8 cellular contexts compared by ENCODE assay signal in genomic region chr7:116588225-116588624, GRCh38.
DNase-seq lines count a peak whose midpoint lies in the region; ATAC-seq and TF ChIP-seq lines count a peak whose summit lies in the region.

No MANE protein-coding gene starts in this region.

- H3K27me3 ChIP-seq in heart right ventricle = peaks cover 0 to 12% (median 0%) of the 10 kb centered on the region in 7 donors

- intact Hi-C loops in heart right ventricle (cut with DNase I) = loop anchor here (1.0 to 10.0 kb wide), 19 partner anchors 53 to 415 kb away; partner anchors contain the start of gene CAV1 (in 6 of the 10)

- no peak overlapping the region for H3K4me3 ChIP-seq in heart right ventricle

- peak; percentile 32 for ATAC-seq in HG02973 (IDR thresholded peaks at IDR 0.05; ENCODE audit: unreplicated experiment)
- peak; percentile 72 for ATAC-seq in SK-N-SH treated with all-trans-retinoic acid at 6 μM for 48 hours
- peak; percentile 18 to 75 (median 58) for ATAC-seq in heart right ventricle

- WGBS in heart right ventricle, 2 donors = 18 to 29% methylated on average over 2 of the region's 2 CpGs

- H3K4me1 ChIP-seq in heart right ventricle = peaks cover 0 to 50% (median 41%) of the 10 kb centered on the region in 9 donors

- DNase-seq in stimulated activated CD8-positive, alpha-beta memory T cell treated with anti-CD3 and anti-CD28 coated beads, Interleukin-15, amount 100 ng/mL, for 48 hours (ENCODE audit: low read depth in 2 of 2) = peak; percentile 9 to 42
- no peak for DNase-seq in stimulated activated CD8-positive, alpha-beta memory T cell treated with anti-CD3 and anti-CD28 coated beads, Interleukin-4, amount 100 ng/mL, for 48 hours
- DNase-seq in heart right ventricle (peak in 1 of 2 donors; percentile 21), NCI-H187 (lab: John Stamatoyannopoulos, UW) (no peak)
- no peak for DNase-seq in stimulated activated naive CD4-positive, alpha-beta T cell (lab: John Stamatoyannopoulos, UW)
- DNase-seq in central memory CD4-positive, alpha-beta T cell = no peak

- H3K27ac ChIP-seq in heart right ventricle = peak overlapping the region in 8 of 10 donors; percentile 37 to 71 (median 50)

- H3K9me3 ChIP-seq in heart right ventricle = no peaks in the 10 kb centered on the region

- no peaks in the 10 kb centered on the region for H3K36me3 ChIP-seq in heart right ventricle

- TF ChIP-seq CTCF in heart right ventricle (IDR thresholded peaks at IDR 0.05) = peak in 1 of 9 donors; percentile 7

TF ChIP-seq in SK-N-SH treated with all-trans-retinoic acid at 6 μM for 48 hours, 23 proteins besides CTCF, POLR2A, EP300 and RAD21:
- no peak for TF ChIP-seq TOX (CRISPR knock-in tag; IDR thresholded peaks at IDR 0.05; ENCODE audit: borderline replicate concordance)
- TF ChIP-seq CREB5 (CRISPR knock-in tag; IDR thresholded peaks at IDR 0.05; ENCODE audit: low read depth) = no peak
- TF ChIP-seq PATZ1 (CRISPR knock-in tag; IDR thresholded peaks at IDR 0.05; ENCODE audit: borderline replicate concordance) = no peak
- no peak for TF ChIP-seq ZFP3 (CRISPR knock-in tag; IDR thresholded peaks at IDR 0.05)
- TF ChIP-seq TCF4 (CRISPR knock-in tag; IDR thresholded peaks at IDR 0.05; ENCODE audit: borderline replicate concordance) = no peak
- no peak for TF ChIP-seq OSR1 (CRISPR knock-in tag; IDR thresholded peaks at IDR 0.05)
- TF ChIP-seq BACH2 (CRISPR knock-in tag; IDR thresholded peaks at IDR 0.05; ENCODE audit: borderline replicate concordance) = no peak
- TF ChIP-seq ZNF565 (CRISPR knock-in tag; conservative IDR thresholded peaks at IDR 0.05; ENCODE audit: low read depth) = no peak
- no peak for TF ChIP-seq CSRNP3 (CRISPR knock-in tag; IDR thresholded peaks at IDR 0.05)
- TF ChIP-seq TSHZ2 (CRISPR knock-in tag; IDR thresholded peaks at IDR 0.05) = no peak
- no peak for TF ChIP-seq ESRRG (CRISPR knock-in tag; IDR thresholded peaks at IDR 0.05)
- no peak for TF ChIP-seq ZNF70 (CRISPR knock-in tag; IDR thresholded peaks at IDR 0.05)
- no peak for TF ChIP-seq POU6F1 (CRISPR knock-in tag; IDR thresholded peaks at IDR 0.05; ENCODE audit: borderline replicate concordance, low read depth)
- TF ChIP-seq SNAI2 (CRISPR knock-in tag; IDR thresholded peaks at IDR 0.05) = no peak
- no peak for TF ChIP-seq GLIS3 (CRISPR knock-in tag; IDR thresholded peaks at IDR 0.05)
- no peak for TF ChIP-seq ZFP30 (CRISPR knock-in tag; IDR thresholded peaks at IDR 0.05)
- TF ChIP-seq ZC3H10 (CRISPR knock-in tag; IDR thresholded peaks at IDR 0.05) = no peak
- no peak for TF ChIP-seq ARNTL (CRISPR knock-in tag; IDR thresholded peaks at IDR 0.05; ENCODE audit: borderline replicate concordance, low read depth)
- TF ChIP-seq PPARA (CRISPR knock-in tag; IDR thresholded peaks at IDR 0.05; ENCODE audit: borderline replicate concordance) = no peak
- no peak for TF ChIP-seq CSDC2 (CRISPR knock-in tag; IDR thresholded peaks at IDR 0.05)

Comparison
In these comparisons a context has a peak if more than half of its experiments do, and no peak if none do; other contexts are left out.
1. DNase-seq: peak in stimulated activated CD8-positive, alpha-beta memory T cell treated with anti-CD3 and anti-CD28 coated beads, Interleukin-15, amount 100 ng/mL, for 48 hours (2 of 2); none in stimulated activated CD8-positive, alpha-beta memory T cell treated with anti-CD3 and anti-CD28 coated beads, Interleukin-4, amount 100 ng/mL, for 48 hours (single experiment), NCI-H187 (0 of 2), stimulated activated naive CD4-positive, alpha-beta T cell (0 of 6) and central memory CD4-positive, alpha-beta T cell (single experiment).
2. Peak in every context shown above with its lines, with median percentiles within 50 percentile points of each other: ATAC-seq.